In the genomic region with DNA sequence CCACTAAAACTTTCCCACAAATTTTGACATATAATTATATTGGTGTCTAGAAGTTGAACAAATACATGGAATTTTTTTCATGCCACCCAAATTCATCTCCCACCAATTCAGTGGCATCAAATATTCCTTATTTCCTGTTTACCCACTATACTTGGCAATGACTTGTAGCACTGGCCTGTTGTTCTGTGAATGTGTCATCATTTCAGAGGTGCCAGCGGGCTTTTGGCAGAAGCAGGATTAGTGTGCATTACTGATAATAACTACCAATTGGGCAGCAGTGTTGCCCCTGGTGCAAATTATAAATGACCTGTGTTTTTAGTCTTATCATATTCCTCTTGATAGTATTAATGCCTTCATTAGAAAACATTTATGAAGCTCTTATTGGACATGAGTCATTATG, we compare ENCODE assay signal across 20 cellular contexts.
"Had no signal": no experiment of that assay in that cellular context is flagged by ENCODE, and none has a peak within 500 bp of the region (broad histone marks: within the 10 kb centered on the region; RNA-seq: fewer than 3 reads in every experiment).

No MANE protein-coding gene starts in this region.

- FAIRE-seq: islet of Langerhans had no signal

- H3K4me3 ChIP-seq: lower lobe of right lung, ovary, skin epidermis, spleen, suprapubic skin, thoracic aorta, tibial artery, upper lobe of right lung had no signal

- H3K9me3 ChIP-seq: lower lobe of right lung, ovary, spleen, suprapubic skin, thoracic aorta, tibial artery, upper lobe of right lung had no signal

- H3K36me3 ChIP-seq: lower lobe of right lung, ovary, spleen, suprapubic skin, thoracic aorta, tibial artery, upper lobe of right lung had no signal

- H3K27ac ChIP-seq: lower lobe of right lung, ovary, skin epidermis, spleen, suprapubic skin, thoracic aorta, tibial artery, upper lobe of right lung had no signal

- H3K4me1 ChIP-seq: lower lobe of right lung, tibial artery, upper lobe of right lung had no signal

- DNase-seq: hypothalamus; immature natural killer cell; lower lobe of right lung; mesendoderm; naive thymus-derived CD4-positive, alpha-beta T cell; ovary; spleen; stimulated activated CD4-positive, alpha-beta T cell treated with anti-CD3 and anti-CD28 coated beads, Interleukin-4, amount 100 ng/mL, for 24 hours; stimulated activated naive CD4-positive, alpha-beta T cell; tibial artery; trophoblast cell; upper lobe of right lung had no signal

- H3K27me3 ChIP-seq: ovary, spleen, suprapubic skin, tibial artery, upper lobe of right lung had no signal

- ATAC-seq: left lobe of liver; lower lobe of right lung; naive thymus-derived CD4-positive, alpha-beta T cell; natural killer cell treated with Interleukin-12 subunit alpha and Interleukin-12 subunit beta and Interleukin-15 and Interleukin-18, amount 100 ng/mL, for 72 hours; sciatic nerve; stimulated activated effector memory CD8-positive, alpha-beta T cell treated with anti-CD3 and anti-CD28 coated beads, Interleukin-12 subunit alpha, Interleukin-12 subunit beta, amount 100 ng/mL, for 72 hours; upper lobe of right lung had no signal
